Comparison of ENCODE assay signal across 3 cellular contexts in the genomic region with DNA sequence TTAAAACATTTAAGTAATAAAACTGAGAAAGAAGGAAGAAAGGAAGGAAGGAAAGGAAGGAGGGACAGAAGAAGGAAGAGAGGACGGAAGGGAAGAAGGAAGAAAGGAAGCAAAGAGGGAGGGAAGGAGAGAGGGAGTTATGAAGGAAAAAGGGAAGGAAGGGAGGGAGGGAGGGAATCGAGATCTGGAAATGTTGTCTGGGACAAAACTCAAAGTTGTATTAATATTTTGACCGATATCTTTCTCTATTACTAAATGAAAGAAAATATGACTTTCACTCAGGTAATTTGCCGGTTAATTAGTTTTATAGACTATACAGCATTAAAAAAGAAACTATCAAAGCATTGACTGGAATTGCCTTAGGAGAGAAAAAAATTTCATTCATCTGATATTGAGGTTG.
TF ChIP-seq lines count a peak whose summit lies in the region.

No MANE protein-coding gene starts in this region.

TF ChIP-seq in HepG2, 621 proteins besides CTCF, POLR2A, EP300 and RAD21:
- TF ChIP-seq ZMAT3 (CRISPR knock-in tag; conservative IDR thresholded peaks at IDR 0.05) (no peak), HNRNPK (IDR thresholded peaks at IDR 0.05; ENCODE audit: low read depth, low read length, poor library complexity, severe bottlenecking) (peak; percentile 69)
TF ChIP-seq in HepG2: peak in this region for 1.

TF ChIP-seq in HEK293, 187 proteins besides CTCF, POLR2A, EP300 and RAD21:
- TF ChIP-seq ZNF366 (tag by site-specific recombination; conservative IDR thresholded peaks at IDR 0.05), result 0 out of 2 replicates have a peak, but pooled peaks have one; percentile 12
- no peak for TF ChIP-seq ZNF335 (tag by site-specific recombination; conservative IDR thresholded peaks at IDR 0.05)

TF ChIP-seq in K562, 482 proteins besides CTCF, POLR2A, EP300 and RAD21:
- TF ChIP-seq WHSC1 (IDR thresholded peaks at IDR 0.05; ENCODE audit: low read length), result no peak
- TF ChIP-seq, protein P1, sequence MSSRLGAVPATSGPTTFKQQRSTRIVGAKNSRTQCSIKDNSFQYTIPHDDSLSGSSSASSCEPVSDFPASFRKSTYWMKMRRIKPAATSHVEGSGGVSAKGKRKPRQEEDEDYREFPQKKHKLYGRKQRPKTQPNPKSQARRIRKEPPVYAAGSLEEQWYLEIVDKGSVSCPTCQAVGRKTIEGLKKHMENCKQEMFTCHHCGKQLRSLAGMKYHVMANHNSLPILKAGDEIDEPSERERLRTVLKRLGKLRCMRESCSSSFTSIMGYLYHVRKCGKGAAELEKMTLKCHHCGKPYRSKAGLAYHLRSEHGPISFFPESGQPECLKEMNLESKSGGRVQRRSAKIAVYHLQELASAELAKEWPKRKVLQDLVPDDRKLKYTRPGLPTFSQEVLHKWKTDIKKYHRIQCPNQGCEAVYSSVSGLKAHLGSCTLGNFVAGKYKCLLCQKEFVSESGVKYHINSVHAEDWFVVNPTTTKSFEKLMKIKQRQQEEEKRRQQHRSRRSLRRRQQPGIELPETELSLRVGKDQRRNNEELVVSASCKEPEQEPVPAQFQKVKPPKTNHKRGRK (tag; IDR thresholded peaks at IDR 0.05), result peak; percentile 62
- TF ChIP-seq, protein P2, sequence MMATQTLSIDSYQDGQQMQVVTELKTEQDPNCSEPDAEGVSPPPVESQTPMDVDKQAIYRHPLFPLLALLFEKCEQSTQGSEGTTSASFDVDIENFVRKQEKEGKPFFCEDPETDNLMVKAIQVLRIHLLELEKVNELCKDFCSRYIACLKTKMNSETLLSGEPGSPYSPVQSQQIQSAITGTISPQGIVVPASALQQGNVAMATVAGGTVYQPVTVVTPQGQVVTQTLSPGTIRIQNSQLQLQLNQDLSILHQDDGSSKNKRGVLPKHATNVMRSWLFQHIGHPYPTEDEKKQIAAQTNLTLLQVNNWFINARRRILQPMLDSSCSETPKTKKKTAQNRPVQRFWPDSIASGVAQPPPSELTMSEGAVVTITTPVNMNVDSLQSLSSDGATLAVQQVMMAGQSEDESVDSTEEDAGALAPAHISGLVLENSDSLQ (IDR thresholded peaks at IDR 0.05), result no peak
- TF ChIP-seq, protein P3, sequence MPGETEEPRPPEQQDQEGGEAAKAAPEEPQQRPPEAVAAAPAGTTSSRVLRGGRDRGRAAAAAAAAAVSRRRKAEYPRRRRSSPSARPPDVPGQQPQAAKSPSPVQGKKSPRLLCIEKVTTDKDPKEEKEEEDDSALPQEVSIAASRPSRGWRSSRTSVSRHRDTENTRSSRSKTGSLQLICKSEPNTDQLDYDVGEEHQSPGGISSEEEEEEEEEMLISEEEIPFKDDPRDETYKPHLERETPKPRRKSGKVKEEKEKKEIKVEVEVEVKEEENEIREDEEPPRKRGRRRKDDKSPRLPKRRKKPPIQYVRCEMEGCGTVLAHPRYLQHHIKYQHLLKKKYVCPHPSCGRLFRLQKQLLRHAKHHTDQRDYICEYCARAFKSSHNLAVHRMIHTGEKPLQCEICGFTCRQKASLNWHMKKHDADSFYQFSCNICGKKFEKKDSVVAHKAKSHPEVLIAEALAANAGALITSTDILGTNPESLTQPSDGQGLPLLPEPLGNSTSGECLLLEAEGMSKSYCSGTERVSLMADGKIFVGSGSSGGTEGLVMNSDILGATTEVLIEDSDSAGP (CRISPR knock-in tag; IDR thresholded peaks at IDR 0.05), result no peak
